1 cellular context compared by ENCODE assay signal in the genomic region with DNA sequence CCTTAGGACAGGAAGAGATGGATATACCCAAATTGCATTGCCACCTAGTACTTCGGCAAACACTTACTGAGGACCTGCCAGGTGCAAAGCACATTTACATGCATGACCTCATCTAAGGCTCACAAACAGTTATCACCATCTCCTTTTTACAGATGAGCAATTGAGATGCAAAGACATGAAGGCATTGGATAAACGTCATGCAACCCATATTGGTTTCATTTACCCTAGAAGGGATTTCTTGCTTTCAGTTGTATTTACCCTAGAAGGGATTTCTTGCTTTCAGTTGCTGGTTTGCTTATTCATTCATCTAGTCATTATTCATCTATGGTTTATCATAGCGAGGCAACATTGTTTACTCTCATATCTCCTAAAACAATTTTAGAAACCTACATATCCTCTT.
TF ChIP-seq lines count a peak whose summit lies in the region.

No MANE protein-coding gene starts in this region.

TF ChIP-seq in GM12878, 131 proteins besides CTCF, POLR2A, EP300 and RAD21 (continued from another document and continues in another):
- TF ChIP-seq, protein P1, sequence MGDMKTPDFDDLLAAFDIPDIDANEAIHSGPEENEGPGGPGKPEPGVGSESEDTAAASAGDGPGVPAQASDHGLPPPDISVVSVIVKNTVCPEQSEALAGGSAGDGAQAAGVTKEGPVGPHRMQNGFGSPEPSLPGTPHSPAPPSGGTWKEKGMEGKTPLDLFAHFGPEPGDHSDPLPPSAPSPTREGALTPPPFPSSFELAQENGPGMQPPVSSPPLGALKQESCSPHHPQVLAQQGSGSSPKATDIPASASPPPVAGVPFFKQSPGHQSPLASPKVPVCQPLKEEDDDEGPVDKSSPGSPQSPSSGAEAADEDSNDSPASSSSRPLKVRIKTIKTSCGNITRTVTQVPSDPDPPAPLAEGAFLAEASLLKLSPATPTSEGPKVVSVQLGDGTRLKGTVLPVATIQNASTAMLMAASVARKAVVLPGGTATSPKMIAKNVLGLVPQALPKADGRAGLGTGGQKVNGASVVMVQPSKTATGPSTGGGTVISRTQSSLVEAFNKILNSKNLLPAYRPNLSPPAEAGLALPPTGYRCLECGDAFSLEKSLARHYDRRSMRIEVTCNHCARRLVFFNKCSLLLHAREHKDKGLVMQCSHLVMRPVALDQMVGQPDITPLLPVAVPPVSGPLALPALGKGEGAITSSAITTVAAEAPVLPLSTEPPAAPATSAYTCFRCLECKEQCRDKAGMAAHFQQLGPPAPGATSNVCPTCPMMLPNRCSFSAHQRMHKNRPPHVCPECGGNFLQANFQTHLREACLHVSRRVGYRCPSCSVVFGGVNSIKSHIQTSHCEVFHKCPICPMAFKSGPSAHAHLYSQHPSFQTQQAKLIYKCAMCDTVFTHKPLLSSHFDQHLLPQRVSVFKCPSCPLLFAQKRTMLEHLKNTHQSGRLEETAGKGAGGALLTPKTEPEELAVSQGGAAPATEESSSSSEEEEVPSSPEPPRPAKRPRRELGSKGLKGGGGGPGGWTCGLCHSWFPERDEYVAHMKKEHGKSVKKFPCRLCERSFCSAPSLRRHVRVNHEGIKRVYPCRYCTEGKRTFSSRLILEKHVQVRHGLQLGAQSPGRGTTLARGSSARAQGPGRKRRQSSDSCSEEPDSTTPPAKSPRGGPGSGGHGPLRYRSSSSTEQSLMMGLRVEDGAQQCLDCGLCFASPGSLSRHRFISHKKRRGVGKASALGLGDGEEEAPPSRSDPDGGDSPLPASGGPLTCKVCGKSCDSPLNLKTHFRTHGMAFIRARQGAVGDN (IDR thresholded peaks at IDR 0.05), result no peak; the same call in 1 of the 2 replicates
- TF ChIP-seq, protein P2, sequence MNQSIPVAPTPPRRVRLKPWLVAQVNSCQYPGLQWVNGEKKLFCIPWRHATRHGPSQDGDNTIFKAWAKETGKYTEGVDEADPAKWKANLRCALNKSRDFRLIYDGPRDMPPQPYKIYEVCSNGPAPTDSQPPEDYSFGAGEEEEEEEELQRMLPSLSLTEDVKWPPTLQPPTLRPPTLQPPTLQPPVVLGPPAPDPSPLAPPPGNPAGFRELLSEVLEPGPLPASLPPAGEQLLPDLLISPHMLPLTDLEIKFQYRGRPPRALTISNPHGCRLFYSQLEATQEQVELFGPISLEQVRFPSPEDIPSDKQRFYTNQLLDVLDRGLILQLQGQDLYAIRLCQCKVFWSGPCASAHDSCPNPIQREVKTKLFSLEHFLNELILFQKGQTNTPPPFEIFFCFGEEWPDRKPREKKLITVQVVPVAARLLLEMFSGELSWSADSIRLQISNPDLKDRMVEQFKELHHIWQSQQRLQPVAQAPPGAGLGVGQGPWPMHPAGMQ (IDR thresholded peaks at IDR 0.05; ENCODE audit: borderline replicate concordance), result no peak
- TF ChIP-seq, protein P3, sequence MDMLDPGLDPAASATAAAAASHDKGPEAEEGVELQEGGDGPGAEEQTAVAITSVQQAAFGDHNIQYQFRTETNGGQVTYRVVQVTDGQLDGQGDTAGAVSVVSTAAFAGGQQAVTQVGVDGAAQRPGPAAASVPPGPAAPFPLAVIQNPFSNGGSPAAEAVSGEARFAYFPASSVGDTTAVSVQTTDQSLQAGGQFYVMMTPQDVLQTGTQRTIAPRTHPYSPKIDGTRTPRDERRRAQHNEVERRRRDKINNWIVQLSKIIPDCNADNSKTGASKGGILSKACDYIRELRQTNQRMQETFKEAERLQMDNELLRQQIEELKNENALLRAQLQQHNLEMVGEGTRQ (IDR thresholded peaks at IDR 0.05; ENCODE audit: borderline replicate concordance, low read depth, low read length), result no peak
- no peak for TF ChIP-seq CBX3 (IDR thresholded peaks at IDR 0.05; ENCODE audit: borderline replicate concordance, low read depth)
- TF ChIP-seq EED (IDR thresholded peaks at IDR 0.05; ENCODE audit: low read depth), result peak; percentile 83
- no peak for TF ChIP-seq YBX1 (IDR thresholded peaks at IDR 0.05)
- peak; percentile 76; the same call in 1 of the 2 replicates for TF ChIP-seq ZBED1 (IDR thresholded peaks at IDR 0.05; ENCODE audit: borderline replicate concordance)
- peak; percentile 79; the same call in 1 of the 2 replicates for TF ChIP-seq RCOR1 (conservative IDR thresholded peaks at IDR 0.05; ENCODE audit: low read depth, low read length)
- TF ChIP-seq, protein P4, sequence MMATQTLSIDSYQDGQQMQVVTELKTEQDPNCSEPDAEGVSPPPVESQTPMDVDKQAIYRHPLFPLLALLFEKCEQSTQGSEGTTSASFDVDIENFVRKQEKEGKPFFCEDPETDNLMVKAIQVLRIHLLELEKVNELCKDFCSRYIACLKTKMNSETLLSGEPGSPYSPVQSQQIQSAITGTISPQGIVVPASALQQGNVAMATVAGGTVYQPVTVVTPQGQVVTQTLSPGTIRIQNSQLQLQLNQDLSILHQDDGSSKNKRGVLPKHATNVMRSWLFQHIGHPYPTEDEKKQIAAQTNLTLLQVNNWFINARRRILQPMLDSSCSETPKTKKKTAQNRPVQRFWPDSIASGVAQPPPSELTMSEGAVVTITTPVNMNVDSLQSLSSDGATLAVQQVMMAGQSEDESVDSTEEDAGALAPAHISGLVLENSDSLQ (IDR thresholded peaks at IDR 0.05), result peak; percentile 47; the same call in 1 of the 2 replicates
- no peak for TF ChIP-seq RBBP5 (conservative IDR thresholded peaks at IDR 0.05)
- no peak for TF ChIP-seq POLR2AphosphoS2 (IDR thresholded peaks at IDR 0.05; ENCODE audit: low read depth, low read length)
- TF ChIP-seq HCFC1 (IDR thresholded peaks at IDR 0.05; ENCODE audit: low read length), result no peak
- TF ChIP-seq, protein P5, sequence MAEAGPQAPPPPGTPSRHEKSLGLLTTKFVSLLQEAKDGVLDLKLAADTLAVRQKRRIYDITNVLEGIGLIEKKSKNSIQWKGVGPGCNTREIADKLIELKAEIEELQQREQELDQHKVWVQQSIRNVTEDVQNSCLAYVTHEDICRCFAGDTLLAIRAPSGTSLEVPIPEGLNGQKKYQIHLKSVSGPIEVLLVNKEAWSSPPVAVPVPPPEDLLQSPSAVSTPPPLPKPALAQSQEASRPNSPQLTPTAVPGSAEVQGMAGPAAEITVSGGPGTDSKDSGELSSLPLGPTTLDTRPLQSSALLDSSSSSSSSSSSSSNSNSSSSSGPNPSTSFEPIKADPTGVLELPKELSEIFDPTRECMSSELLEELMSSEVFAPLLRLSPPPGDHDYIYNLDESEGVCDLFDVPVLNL (IDR thresholded peaks at IDR 0.05; ENCODE audit: low read depth, low read length), result no peak
- TF ChIP-seq RELA (IDR thresholded peaks at IDR 0.05; ENCODE audit: borderline replicate concordance, partially characterized antibody), result no peak
- TF ChIP-seq NR2C1 (IDR thresholded peaks at IDR 0.05), result no peak
- no peak; the same call in 1 of the 2 replicates for TF ChIP-seq ZNF24 (IDR thresholded peaks at IDR 0.05)
- 0 out of 2 replicates have a peak, but pooled peaks have one; percentile 19 for TF ChIP-seq NR2F1 (conservative IDR thresholded peaks at IDR 0.05)
- TF ChIP-seq, protein P6, sequence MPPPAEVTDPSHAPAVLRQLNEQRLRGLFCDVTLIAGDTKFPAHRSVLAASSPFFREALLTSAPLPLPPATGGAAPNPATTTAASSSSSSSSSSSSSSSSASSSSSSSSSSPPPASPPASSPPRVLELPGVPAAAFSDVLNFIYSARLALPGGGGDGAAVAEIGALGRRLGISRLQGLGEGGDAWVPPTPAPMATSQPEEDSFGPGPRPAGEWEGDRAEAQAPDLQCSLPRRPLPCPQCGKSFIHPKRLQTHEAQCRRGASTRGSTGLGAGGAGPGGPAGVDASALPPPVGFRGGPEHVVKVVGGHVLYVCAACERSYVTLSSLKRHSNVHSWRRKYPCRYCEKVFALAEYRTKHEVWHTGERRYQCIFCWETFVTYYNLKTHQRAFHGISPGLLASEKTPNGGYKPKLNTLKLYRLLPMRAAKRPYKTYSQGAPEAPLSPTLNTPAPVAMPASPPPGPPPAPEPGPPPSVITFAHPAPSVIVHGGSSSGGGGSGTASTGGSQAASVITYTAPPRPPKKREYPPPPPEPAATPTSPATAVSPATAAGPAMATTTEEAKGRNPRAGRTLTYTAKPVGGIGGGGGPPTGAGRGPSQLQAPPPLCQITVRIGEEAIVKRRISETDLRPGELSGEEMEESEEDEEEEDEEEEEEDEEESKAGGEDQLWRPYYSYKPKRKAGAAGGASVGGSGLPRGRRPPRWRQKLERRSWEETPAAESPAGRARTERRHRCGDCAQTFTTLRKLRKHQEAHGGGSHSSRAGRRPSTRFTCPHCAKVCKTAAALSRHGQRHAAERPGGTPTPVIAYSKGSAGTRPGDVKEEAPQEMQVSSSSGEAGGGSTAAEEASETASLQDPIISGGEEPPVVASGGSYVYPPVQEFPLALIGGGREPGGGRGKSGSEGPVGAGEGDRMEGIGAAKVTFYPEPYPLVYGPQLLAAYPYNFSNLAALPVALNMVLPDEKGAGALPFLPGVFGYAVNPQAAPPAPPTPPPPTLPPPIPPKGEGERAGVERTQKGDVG (CRISPR knock-in tag; IDR thresholded peaks at IDR 0.05), result no peak
- no peak for TF ChIP-seq ZNF384 (IDR thresholded peaks at IDR 0.05; ENCODE audit: borderline replicate concordance, low read depth, low read length)
- peak; percentile 53; the same call in 1 of the 2 replicates for TF ChIP-seq JUND (IDR thresholded peaks at IDR 0.05; ENCODE audit: low read depth, low read length)
- TF ChIP-seq, protein P7, sequence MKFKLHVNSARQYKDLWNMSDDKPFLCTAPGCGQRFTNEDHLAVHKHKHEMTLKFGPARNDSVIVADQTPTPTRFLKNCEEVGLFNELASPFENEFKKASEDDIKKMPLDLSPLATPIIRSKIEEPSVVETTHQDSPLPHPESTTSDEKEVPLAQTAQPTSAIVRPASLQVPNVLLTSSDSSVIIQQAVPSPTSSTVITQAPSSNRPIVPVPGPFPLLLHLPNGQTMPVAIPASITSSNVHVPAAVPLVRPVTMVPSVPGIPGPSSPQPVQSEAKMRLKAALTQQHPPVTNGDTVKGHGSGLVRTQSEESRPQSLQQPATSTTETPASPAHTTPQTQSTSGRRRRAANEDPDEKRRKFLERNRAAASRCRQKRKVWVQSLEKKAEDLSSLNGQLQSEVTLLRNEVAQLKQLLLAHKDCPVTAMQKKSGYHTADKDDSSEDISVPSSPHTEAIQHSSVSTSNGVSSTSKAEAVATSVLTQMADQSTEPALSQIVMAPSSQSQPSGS (IDR thresholded peaks at IDR 0.05; ENCODE audit: low read length), result peak; percentile 99
- peak; percentile 95 for TF ChIP-seq JUNB (IDR thresholded peaks at IDR 0.05)
- TF ChIP-seq, protein P8, sequence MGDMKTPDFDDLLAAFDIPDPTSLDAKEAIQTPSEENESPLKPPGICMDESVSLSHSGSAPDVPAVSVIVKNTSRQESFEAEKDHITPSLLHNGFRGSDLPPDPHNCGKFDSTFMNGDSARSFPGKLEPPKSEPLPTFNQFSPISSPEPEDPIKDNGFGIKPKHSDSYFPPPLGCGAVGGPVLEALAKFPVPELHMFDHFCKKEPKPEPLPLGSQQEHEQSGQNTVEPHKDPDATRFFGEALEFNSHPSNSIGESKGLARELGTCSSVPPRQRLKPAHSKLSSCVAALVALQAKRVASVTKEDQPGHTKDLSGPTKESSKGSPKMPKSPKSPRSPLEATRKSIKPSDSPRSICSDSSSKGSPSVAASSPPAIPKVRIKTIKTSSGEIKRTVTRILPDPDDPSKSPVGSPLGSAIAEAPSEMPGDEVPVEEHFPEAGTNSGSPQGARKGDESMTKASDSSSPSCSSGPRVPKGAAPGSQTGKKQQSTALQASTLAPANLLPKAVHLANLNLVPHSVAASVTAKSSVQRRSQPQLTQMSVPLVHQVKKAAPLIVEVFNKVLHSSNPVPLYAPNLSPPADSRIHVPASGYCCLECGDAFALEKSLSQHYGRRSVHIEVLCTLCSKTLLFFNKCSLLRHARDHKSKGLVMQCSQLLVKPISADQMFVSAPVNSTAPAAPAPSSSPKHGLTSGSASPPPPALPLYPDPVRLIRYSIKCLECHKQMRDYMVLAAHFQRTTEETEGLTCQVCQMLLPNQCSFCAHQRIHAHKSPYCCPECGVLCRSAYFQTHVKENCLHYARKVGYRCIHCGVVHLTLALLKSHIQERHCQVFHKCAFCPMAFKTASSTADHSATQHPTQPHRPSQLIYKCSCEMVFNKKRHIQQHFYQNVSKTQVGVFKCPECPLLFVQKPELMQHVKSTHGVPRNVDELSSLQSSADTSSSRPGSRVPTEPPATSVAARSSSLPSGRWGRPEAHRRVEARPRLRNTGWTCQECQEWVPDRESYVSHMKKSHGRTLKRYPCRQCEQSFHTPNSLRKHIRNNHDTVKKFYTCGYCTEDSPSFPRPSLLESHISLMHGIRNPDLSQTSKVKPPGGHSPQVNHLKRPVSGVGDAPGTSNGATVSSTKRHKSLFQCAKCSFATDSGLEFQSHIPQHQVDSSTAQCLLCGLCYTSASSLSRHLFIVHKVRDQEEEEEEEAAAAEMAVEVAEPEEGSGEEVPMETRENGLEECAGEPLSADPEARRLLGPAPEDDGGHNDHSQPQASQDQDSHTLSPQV (IDR thresholded peaks at IDR 0.05), result peak; percentile 78; the same call in 1 of the 2 replicates
- TF ChIP-seq MTA3 (IDR thresholded peaks at IDR 0.05; ENCODE audit: borderline replicate concordance, low read length), result peak; percentile 40; the same call in 1 of the 2 replicates
- peak; percentile 49; the same call in 1 of the 2 replicates for TF ChIP-seq PML (IDR thresholded peaks at IDR 0.05; ENCODE audit: low read length)
- TF ChIP-seq SIX5 (IDR thresholded peaks at IDR 0.05; ENCODE audit: low read depth, low read length, severe bottlenecking), result no peak
- 0 out of 2 replicates have a peak, but pooled peaks have one; percentile 71 for TF ChIP-seq MEF2A (IDR thresholded peaks at IDR 0.05; ENCODE audit: insufficient read depth, low read depth, low read length)
- TF ChIP-seq CREM (IDR thresholded peaks at IDR 0.05; ENCODE audit: low read depth), result peak; percentile 95
- TF ChIP-seq, protein P9, sequence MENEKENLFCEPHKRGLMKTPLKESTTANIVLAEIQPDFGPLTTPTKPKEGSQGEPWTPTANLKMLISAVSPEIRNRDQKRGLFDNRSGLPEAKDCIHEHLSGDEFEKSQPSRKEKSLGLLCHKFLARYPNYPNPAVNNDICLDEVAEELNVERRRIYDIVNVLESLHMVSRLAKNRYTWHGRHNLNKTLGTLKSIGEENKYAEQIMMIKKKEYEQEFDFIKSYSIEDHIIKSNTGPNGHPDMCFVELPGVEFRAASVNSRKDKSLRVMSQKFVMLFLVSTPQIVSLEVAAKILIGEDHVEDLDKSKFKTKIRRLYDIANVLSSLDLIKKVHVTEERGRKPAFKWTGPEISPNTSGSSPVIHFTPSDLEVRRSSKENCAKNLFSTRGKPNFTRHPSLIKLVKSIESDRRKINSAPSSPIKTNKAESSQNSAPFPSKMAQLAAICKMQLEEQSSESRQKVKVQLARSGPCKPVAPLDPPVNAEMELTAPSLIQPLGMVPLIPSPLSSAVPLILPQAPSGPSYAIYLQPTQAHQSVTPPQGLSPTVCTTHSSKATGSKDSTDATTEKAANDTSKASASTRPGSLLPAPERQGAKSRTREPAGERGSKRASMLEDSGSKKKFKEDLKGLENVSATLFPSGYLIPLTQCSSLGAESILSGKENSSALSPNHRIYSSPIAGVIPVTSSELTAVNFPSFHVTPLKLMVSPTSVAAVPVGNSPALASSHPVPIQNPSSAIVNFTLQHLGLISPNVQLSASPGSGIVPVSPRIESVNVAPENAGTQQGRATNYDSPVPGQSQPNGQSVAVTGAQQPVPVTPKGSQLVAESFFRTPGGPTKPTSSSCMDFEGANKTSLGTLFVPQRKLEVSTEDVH (IDR thresholded peaks at IDR 0.05; ENCODE audit: low read depth, partially characterized antibody), result no peak
- peak; percentile 91 for TF ChIP-seq RUNX3 (IDR thresholded peaks at IDR 0.05; ENCODE audit: low read length)
- peak in 1 of 2 experiments; percentile 96; a peak in 2 of 4 replicates for TF ChIP-seq ETV6 (conservative IDR thresholded peaks at IDR 0.05 in 1 of 2, IDR thresholded peaks at IDR 0.05 in 1 of 2; ENCODE audit: borderline replicate concordance in 1 of 2, low read depth in 1 of 2)
